12 cellular contexts compared by ENCODE assay signal in genomic region chr6:134080171-134080795, GRCh38. TPM values are rescaled to one million over a fixed set of nuclear protein-coding genes. Genes with fewer than 3 reads are reported as not detected.
DNase-seq lines count a peak whose midpoint lies in the region; ATAC-seq and TF ChIP-seq lines count a peak whose summit lies in the region.
"Had no signal": no experiment of that assay in that cellular context is flagged by ENCODE, and none has a peak within 500 bp of the region (broad histone marks: within the 10 kb centered on the region; RNA-seq: fewer than 3 reads in every experiment).

No MANE protein-coding gene starts in this region.

- TF ChIP-seq RAD21 in SK-N-SH (IDR thresholded peaks at IDR 0.05; ENCODE audit: low read length) = no peak

- H3K4me1 Mint-ChIP-seq in activated CD8-positive, alpha-beta T cell treated with anti-CD3 and anti-CD28 coated beads, Interleukin-2, amount 10 ng/mL, durations not matched to agents 7 days and 5 days (ENCODE audit: low read depth) = peaks cover 26% of the 10 kb centered on the region

- H3K36me3 Mint-ChIP-seq in activated CD8-positive, alpha-beta T cell treated with anti-CD3 and anti-CD28 coated beads, Interleukin-2, amount 10 ng/mL, durations not matched to agents 7 days and 5 days (ENCODE audit: low read depth) = no peaks in the 10 kb centered on the region

- H3K4me3 Mint-ChIP-seq in activated CD8-positive, alpha-beta T cell treated with anti-CD3 and anti-CD28 coated beads, Interleukin-2, amount 10 ng/mL, durations not matched to agents 7 days and 5 days = no peak overlapping the region
- H3K4me3 Mint-ChIP-seq: stimulated activated naive CD8-positive, alpha-beta T cell treated with anti-CD3 and anti-CD28 coated beads, Interleukin-15, Interleukin-2, amounts not matched to agents 100 ng/mL and 50 ng/mL, for 24 hours had no signal

- 72% methylated on average over 5 of the region's 5 CpGs for WGBS in SK-N-SH (ENCODE audit: low lambda C conversion rate)

- no peak for TF ChIP-seq EP300 in SK-N-SH (IDR thresholded peaks at IDR 0.05; ENCODE audit: borderline replicate concordance in 1 of 2, low read depth in 1 of 2, low read length in 1 of 2)

- no peak overlapping the region for H3K27ac ChIP-seq in SK-N-SH (ENCODE audit: low read depth in 2 of 2, low read length in 1 of 2)

- H3K9me3 Mint-ChIP-seq in activated CD8-positive, alpha-beta T cell treated with anti-CD3 and anti-CD28 coated beads, Interleukin-2, amount 10 ng/mL, durations not matched to agents 7 days and 5 days (ENCODE audit: insufficient read depth) = no peaks in the 10 kb centered on the region
- H3K9me3 Mint-ChIP-seq: stimulated activated naive CD8-positive, alpha-beta T cell treated with anti-CD3 and anti-CD28 coated beads, Interleukin-15, Interleukin-2, amounts not matched to agents 100 ng/mL and 50 ng/mL, for 24 hours had no signal

- H3K9ac ChIP-seq in SK-N-SH = no peak overlapping the region

- H3K4me2 ChIP-seq in SK-N-SH = no peak overlapping the region

- no peaks in the 10 kb centered on the region for H3K4me1 ChIP-seq in SK-N-SH (ENCODE audit: control insufficient read depth in 1 of 2, insufficient read depth in 2 of 2, low read depth in 1 of 2, low read length in 1 of 2)

- no peaks in the 10 kb centered on the region for H3K9me3 ChIP-seq in SK-N-SH

- CTCF ChIA-PET in activated CD8-positive, alpha-beta T cell treated with anti-CD3 and anti-CD28 coated beads, Interleukin-2, amount 10 ng/mL, durations not matched to agents 7 days and 5 days (lab: Charles Lee) = interaction anchor here (0.7 to 1.1 kb wide), 3 partner anchors 16 to 17 kb away, joined by 3 to 4 read pairs (median 4); no protein-coding TSS in a partner anchor
- CTCF ChIA-PET in SK-N-SH (lab: Yijun Ruan, JAX) = interaction anchor here (1.3 to 8.0 kb wide), 4 partner anchors 17 to 164 kb away, joined by 4 to 49 read pairs (median 16); no protein-coding TSS in a partner anchor

- POLR2A ChIA-PET in activated CD8-positive, alpha-beta T cell treated with anti-CD3 and anti-CD28 coated beads, Interleukin-2, amount 10 ng/mL, durations not matched to agents 7 days and 5 days (lab: Charles Lee) = no interaction called here
- POLR2A ChIA-PET in SK-N-SH (lab: Yijun Ruan, JAX) = no interaction called here

- no peaks in the 10 kb centered on the region for H3K9me2 ChIP-seq in SK-N-SH

- H4K20me1 ChIP-seq in SK-N-SH (ENCODE audit: insufficient read depth) = no peaks in the 10 kb centered on the region

- H3K27ac Mint-ChIP-seq in activated CD8-positive, alpha-beta T cell treated with anti-CD3 and anti-CD28 coated beads, Interleukin-2, amount 10 ng/mL, durations not matched to agents 7 days and 5 days = no peak overlapping the region
- H3K27ac Mint-ChIP-seq: stimulated activated naive CD8-positive, alpha-beta T cell treated with anti-CD3 and anti-CD28 coated beads, Interleukin-15, Interleukin-2, amounts not matched to agents 100 ng/mL and 50 ng/mL, for 24 hours had no signal

- in situ Hi-C loops in Caki2 (cut with HindIII; ENCODE audit: low pct_unique_long_range_greater_than_20kb, low sequenced_read_pairs) = no loop called here

- DNase-seq in Caki2 (ENCODE audit: low read depth) (peak; percentile 62), SK-N-SH (no peak), inferior parietal cortex (ENCODE audit: extremely low spot score) (no peak)
- peak; percentile 22 for DNase-seq in activated CD8-positive, alpha-beta T cell treated with anti-CD3 and anti-CD28 coated beads, Interleukin-2, amount 10 ng/mL, durations not matched to agents 7 days and 5 days
- DNase-seq in activated effector memory CD4-positive, alpha-beta T cell treated with anti-CD3 and anti-CD28 coated beads, Interleukin-2, amount 50 U/mL, for 16 hours = no peak
- no peak for DNase-seq in activated CD8-positive, alpha-beta memory T cell treated with anti-CD3 and anti-CD28 coated beads for 24 hours
- DNase-seq: activated gamma-delta T cell treated with Interleukin-2 at 50 U/mL for 16 hours, COR-L47, SHP77 had no signal

- TF ChIP-seq CTCF in SK-N-SH (IDR thresholded peaks at IDR 0.05) = no peak

- ATAC-seq in GM19463 (IDR thresholded peaks at IDR 0.05; ENCODE audit: unreplicated experiment) = peak; percentile 63
- ATAC-seq in HG03571 (IDR thresholded peaks at IDR 0.05; ENCODE audit: unreplicated experiment) = peak; percentile 55
- ATAC-seq in activated CD8-positive, alpha-beta T cell treated with anti-CD3 and anti-CD28 coated beads, Interleukin-2, amount 10 ng/mL, durations not matched to agents 7 days and 5 days = peak; percentile 15

- H3K36me3 ChIP-seq in SK-N-SH (replicated peaks in 1 of 2; ENCODE audit: control insufficient read depth in 1 of 2, insufficient read depth in 2 of 2, low read length in 1 of 2) = no peaks in the 10 kb centered on the region

- H2AFZ ChIP-seq in SK-N-SH (ENCODE audit: low read depth) = no peak overlapping the region

- no peaks in the 10 kb centered on the region for H3F3A ChIP-seq in SK-N-SH (replicated peaks; ENCODE audit: insufficient read depth)

- no peaks in the 10 kb centered on the region; the same call in 1 of the 2 replicates for H3K27me3 ChIP-seq in SK-N-SH (ENCODE audit: insufficient read depth)

- H3K4me3 ChIP-seq in SK-N-SH (ENCODE audit: low read depth in 2 of 2, low read length in 1 of 2) = no peak overlapping the region

- no peaks in the 10 kb centered on the region for H3K79me2 ChIP-seq in SK-N-SH (ENCODE audit: insufficient read depth)

- peaks cover 8% of the 10 kb centered on the region for H3K27me3 Mint-ChIP-seq in activated CD8-positive, alpha-beta T cell treated with anti-CD3 and anti-CD28 coated beads, Interleukin-2, amount 10 ng/mL, durations not matched to agents 7 days and 5 days (ENCODE audit: low read depth)
- H3K27me3 Mint-ChIP-seq: stimulated activated naive CD8-positive, alpha-beta T cell treated with anti-CD3 and anti-CD28 coated beads, Interleukin-15, Interleukin-2, amounts not matched to agents 100 ng/mL and 50 ng/mL, for 24 hours had no signal

TF ChIP-seq in SK-N-SH, 30 proteins besides CTCF, POLR2A, EP300 and RAD21:
- TF ChIP-seq MAX (IDR thresholded peaks at IDR 0.05; ENCODE audit: low read depth) = no peak
- no peak for TF ChIP-seq RCOR1 (IDR thresholded peaks at IDR 0.05; ENCODE audit: low read length)
- no peak for TF ChIP-seq TEAD4 (IDR thresholded peaks at IDR 0.05; ENCODE audit: borderline replicate concordance, insufficient read depth)
- TF ChIP-seq FOXM1 (IDR thresholded peaks at IDR 0.05; ENCODE audit: low read depth) = no peak
- TF ChIP-seq MXI1 (IDR thresholded peaks at IDR 0.05; ENCODE audit: low read depth, low read length) = no peak
- TF ChIP-seq USF1 (IDR thresholded peaks at IDR 0.05; ENCODE audit: borderline replicate concordance, low read depth) = no peak
- TF ChIP-seq USF2 (IDR thresholded peaks at IDR 0.05; ENCODE audit: borderline replicate concordance, low read depth, low read length) = no peak
- no peak for TF ChIP-seq RFX5 (IDR thresholded peaks at IDR 0.05; ENCODE audit: low read length)
- TF ChIP-seq FOSL2 (IDR thresholded peaks at IDR 0.05; ENCODE audit: borderline replicate concordance, low read depth) = no peak
- TF ChIP-seq YY1 (IDR thresholded peaks at IDR 0.05; ENCODE audit: low read depth) = no peak
- no peak for TF ChIP-seq POLR2AphosphoS5 (IDR thresholded peaks at IDR 0.05; ENCODE audit: low read depth, low read length)
- TF ChIP-seq GATA2 (CRISPR knock-in tag; IDR thresholded peaks at IDR 0.05) = no peak
- TF ChIP-seq SMC3 (IDR thresholded peaks at IDR 0.05; ENCODE audit: low read depth, low read length) = no peak
- no peak for TF ChIP-seq IRF3 (IDR thresholded peaks at IDR 0.05; ENCODE audit: low read depth, low read length)

RNA-seq across cellular contexts. Expression of gene SLC2A12, which starts 27.9 kb away (rescaled TPM):
- total RNA-seq in Caki2 (2014; rRNA removed; shearing (Covaris generic); ENCODE audit: low replicate concordance) = 5.8 and 11.8 TPM in 2 replicates
- under 1 TPM; 0.08 TPM for total RNA-seq in activated CD8-positive, alpha-beta T cell treated with anti-CD3 and anti-CD28 coated beads, Interleukin-2, amount 10 ng/mL, durations not matched to agents 7 days and 5 days
- 0.61 and 0.80 TPM in 2 replicates for polyA plus RNA-seq in SK-N-SH (2012; rRNA removed)
- 0.64 and 0.77 TPM in 2 replicates for polyA plus RNA-seq in SK-N-SH (2012; cell fraction: cytosol; rRNA removed)
- polyA plus RNA-seq in SK-N-SH (2012; cell fraction: nucleus; rRNA removed) = 0.25 and 0.67 TPM in 2 replicates

Comparison
In these comparisons a context has a peak if more than half of its experiments do, and no peak if none do; other contexts are left out.
1. DNase-seq: peak in Caki2 (single experiment) and activated CD8-positive, alpha-beta T cell treated with anti-CD3 and anti-CD28 coated beads, Interleukin-2, amount 10 ng/mL, durations not matched to agents 7 days and 5 days (single experiment); none in activated effector memory CD4-positive, alpha-beta T cell treated with anti-CD3 and anti-CD28 coated beads, Interleukin-2, amount 50 U/mL, for 16 hours (single experiment), SK-N-SH (single experiment), inferior parietal cortex (single experiment) and activated CD8-positive, alpha-beta memory T cell treated with anti-CD3 and anti-CD28 coated beads for 24 hours (single experiment).
2. Peak in every context shown above with its lines, with median percentiles within 50 percentile points of each other: ATAC-seq.